1 cellular context compared by ENCODE assay signal in the genomic region with DNA sequence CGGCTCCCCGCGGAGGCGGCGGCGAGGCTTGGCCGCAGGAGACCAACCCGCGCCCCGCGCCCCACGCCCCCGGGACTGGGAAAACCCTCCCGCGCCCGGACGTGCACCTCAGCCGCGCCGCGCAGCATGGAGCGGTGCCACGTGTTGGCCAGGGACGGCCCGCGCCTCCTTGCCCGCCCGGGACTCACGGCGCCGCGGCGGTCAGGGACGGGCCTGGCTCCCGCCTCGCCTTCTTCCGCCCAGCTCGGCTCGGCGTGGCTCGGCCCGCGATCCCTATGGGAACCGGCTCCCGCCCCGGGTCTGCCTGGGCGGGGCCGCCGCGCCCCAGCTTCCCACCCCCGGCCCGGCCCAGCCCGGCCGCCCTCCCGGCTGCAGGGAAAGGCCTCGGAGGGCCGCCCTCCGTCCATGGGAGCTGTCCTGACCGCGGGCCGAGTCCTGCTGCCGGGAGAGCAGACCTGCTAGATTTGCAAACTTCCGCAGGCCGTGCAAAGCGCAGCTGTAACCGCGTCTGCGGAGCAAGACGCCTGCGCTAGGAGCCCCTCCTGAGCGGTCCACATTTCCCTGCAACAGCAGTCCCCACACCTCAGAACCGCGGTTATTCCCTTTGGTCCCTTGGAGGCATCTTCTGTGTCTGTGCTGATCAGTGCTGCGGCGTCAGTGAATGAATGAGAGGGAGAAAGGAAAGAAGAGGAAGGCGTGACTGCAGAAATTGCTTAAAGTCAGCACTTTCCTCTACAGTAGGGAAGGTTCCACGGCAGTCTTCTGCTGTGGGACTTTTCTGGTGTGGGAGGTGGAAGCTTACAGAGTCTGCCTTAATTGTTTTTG.
TF ChIP-seq lines count a peak whose summit lies in the region.

TSS of gene CDKL1 (minus strand) at position 246 of the 825 bp plus-strand sequence. CDS start 1,013 bp downstream, outside the sequence.

TF ChIP-seq in HepG2, 621 proteins besides CTCF, POLR2A, EP300 and RAD21 (continued from another document and continues in another):
- TF ChIP-seq, protein P1, sequence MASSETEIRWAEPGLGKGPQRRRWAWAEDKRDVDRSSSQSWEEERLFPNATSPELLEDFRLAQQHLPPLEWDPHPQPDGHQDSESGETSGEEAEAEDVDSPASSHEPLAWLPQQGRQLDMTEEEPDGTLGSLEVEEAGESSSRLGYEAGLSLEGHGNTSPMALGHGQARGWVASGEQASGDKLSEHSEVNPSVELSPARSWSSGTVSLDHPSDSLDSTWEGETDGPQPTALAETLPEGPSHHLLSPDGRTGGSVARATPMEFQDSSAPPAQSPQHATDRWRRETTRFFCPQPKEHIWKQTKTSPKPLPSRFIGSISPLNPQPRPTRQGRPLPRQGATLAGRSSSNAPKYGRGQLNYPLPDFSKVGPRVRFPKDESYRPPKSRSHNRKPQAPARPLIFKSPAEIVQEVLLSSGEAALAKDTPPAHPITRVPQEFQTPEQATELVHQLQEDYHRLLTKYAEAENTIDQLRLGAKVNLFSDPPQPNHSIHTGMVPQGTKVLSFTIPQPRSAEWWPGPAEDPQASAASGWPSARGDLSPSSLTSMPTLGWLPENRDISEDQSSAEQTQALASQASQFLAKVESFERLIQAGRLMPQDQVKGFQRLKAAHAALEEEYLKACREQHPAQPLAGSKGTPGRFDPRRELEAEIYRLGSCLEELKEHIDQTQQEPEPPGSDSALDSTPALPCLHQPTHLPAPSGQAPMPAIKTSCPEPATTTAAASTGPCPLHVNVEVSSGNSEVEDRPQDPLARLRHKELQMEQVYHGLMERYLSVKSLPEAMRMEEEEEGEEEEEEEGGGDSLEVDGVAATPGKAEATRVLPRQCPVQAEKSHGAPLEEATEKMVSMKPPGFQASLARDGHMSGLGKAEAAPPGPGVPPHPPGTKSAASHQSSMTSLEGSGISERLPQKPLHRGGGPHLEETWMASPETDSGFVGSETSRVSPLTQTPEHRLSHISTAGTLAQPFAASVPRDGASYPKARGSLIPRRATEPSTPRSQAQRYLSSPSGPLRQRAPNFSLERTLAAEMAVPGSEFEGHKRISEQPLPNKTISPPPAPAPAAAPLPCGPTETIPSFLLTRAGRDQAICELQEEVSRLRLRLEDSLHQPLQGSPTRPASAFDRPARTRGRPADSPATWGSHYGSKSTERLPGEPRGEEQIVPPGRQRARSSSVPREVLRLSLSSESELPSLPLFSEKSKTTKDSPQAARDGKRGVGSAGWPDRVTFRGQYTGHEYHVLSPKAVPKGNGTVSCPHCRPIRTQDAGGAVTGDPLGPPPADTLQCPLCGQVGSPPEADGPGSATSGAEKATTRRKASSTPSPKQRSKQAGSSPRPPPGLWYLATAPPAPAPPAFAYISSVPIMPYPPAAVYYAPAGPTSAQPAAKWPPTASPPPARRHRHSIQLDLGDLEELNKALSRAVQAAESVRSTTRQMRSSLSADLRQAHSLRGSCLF (CRISPR knock-in tag; IDR thresholded peaks at IDR 0.05; ENCODE audit: borderline replicate concordance): no peak
- TF ChIP-seq ZNF770 (CRISPR knock-in tag; IDR thresholded peaks at IDR 0.05) (no peak), ZNF790 (CRISPR knock-in tag; IDR thresholded peaks at IDR 0.05; ENCODE audit: borderline replicate concordance) (no peak), ATF7-NPFF (CRISPR knock-in tag; IDR thresholded peaks at IDR 0.05; ENCODE audit: low read depth) (peak; percentile 80; the same call in 1 of the 2 replicates), BCL6 (CRISPR knock-in tag; IDR thresholded peaks at IDR 0.05) (no peak), SMAD9 (CRISPR knock-in tag; IDR thresholded peaks at IDR 0.05) (no peak), ZFX (CRISPR knock-in tag; IDR thresholded peaks at IDR 0.05; ENCODE audit: low read depth) (peak; percentile 89), ZNF530 (CRISPR knock-in tag; IDR thresholded peaks at IDR 0.05; ENCODE audit: low read depth) (no peak), HNRNPLL (IDR thresholded peaks at IDR 0.05; ENCODE audit: low read depth, low read length, poor library complexity, severe bottlenecking) (peak; percentile 86), ATM (IDR thresholded peaks at IDR 0.05; ENCODE audit: borderline replicate concordance) (no peak), ZNF792 (CRISPR knock-in tag; IDR thresholded peaks at IDR 0.05) (peak; percentile 29; the same call in 1 of the 2 replicates), KAT2B (IDR thresholded peaks at IDR 0.05; ENCODE audit: borderline replicate concordance, low read depth, low read length) (no peak), DNMT1 (CRISPR knock-in tag; IDR thresholded peaks at IDR 0.05) (0 out of 2 replicates have a peak, but pooled peaks have one; percentile 50), ZFP90 (CRISPR knock-in tag; IDR thresholded peaks at IDR 0.05; ENCODE audit: borderline replicate concordance) (no peak), JUNB (CRISPR knock-in tag; IDR thresholded peaks at IDR 0.05; ENCODE audit: borderline replicate concordance) (no peak), ZKSCAN5 (CRISPR knock-in tag; IDR thresholded peaks at IDR 0.05) (no peak), SALL1 (CRISPR knock-in tag; IDR thresholded peaks at IDR 0.05) (peak; percentile 69), POLR2AphosphoS2 (IDR thresholded peaks at IDR 0.05; ENCODE audit: low read depth, low read length) (no peak), NRL (CRISPR knock-in tag; IDR thresholded peaks at IDR 0.05; ENCODE audit: borderline replicate concordance) (peak; percentile 46), ZNF816 (CRISPR knock-in tag; IDR thresholded peaks at IDR 0.05; ENCODE audit: borderline replicate concordance) (no peak), ZMAT3 (CRISPR knock-in tag; conservative IDR thresholded peaks at IDR 0.05) (no peak; the same call in 1 of the 2 replicates), PRMT3 (CRISPR knock-in tag; IDR thresholded peaks at IDR 0.05; ENCODE audit: borderline replicate concordance, low read depth) (0 out of 2 replicates have a peak, but pooled peaks have one; percentile 56), GRHL1 (CRISPR knock-in tag; conservative IDR thresholded peaks at IDR 0.05) (no peak), PAX8 (CRISPR knock-in tag; IDR thresholded peaks at IDR 0.05; ENCODE audit: borderline replicate concordance) (no peak), ZNF549 (CRISPR knock-in tag; IDR thresholded peaks at IDR 0.05) (0 out of 2 replicates have a peak, but pooled peaks have one; percentile 51), NCOA2 (CRISPR knock-in tag; IDR thresholded peaks at IDR 0.05) (no peak; the same call in 1 of the 2 replicates)
- TF ChIP-seq, protein P2, sequence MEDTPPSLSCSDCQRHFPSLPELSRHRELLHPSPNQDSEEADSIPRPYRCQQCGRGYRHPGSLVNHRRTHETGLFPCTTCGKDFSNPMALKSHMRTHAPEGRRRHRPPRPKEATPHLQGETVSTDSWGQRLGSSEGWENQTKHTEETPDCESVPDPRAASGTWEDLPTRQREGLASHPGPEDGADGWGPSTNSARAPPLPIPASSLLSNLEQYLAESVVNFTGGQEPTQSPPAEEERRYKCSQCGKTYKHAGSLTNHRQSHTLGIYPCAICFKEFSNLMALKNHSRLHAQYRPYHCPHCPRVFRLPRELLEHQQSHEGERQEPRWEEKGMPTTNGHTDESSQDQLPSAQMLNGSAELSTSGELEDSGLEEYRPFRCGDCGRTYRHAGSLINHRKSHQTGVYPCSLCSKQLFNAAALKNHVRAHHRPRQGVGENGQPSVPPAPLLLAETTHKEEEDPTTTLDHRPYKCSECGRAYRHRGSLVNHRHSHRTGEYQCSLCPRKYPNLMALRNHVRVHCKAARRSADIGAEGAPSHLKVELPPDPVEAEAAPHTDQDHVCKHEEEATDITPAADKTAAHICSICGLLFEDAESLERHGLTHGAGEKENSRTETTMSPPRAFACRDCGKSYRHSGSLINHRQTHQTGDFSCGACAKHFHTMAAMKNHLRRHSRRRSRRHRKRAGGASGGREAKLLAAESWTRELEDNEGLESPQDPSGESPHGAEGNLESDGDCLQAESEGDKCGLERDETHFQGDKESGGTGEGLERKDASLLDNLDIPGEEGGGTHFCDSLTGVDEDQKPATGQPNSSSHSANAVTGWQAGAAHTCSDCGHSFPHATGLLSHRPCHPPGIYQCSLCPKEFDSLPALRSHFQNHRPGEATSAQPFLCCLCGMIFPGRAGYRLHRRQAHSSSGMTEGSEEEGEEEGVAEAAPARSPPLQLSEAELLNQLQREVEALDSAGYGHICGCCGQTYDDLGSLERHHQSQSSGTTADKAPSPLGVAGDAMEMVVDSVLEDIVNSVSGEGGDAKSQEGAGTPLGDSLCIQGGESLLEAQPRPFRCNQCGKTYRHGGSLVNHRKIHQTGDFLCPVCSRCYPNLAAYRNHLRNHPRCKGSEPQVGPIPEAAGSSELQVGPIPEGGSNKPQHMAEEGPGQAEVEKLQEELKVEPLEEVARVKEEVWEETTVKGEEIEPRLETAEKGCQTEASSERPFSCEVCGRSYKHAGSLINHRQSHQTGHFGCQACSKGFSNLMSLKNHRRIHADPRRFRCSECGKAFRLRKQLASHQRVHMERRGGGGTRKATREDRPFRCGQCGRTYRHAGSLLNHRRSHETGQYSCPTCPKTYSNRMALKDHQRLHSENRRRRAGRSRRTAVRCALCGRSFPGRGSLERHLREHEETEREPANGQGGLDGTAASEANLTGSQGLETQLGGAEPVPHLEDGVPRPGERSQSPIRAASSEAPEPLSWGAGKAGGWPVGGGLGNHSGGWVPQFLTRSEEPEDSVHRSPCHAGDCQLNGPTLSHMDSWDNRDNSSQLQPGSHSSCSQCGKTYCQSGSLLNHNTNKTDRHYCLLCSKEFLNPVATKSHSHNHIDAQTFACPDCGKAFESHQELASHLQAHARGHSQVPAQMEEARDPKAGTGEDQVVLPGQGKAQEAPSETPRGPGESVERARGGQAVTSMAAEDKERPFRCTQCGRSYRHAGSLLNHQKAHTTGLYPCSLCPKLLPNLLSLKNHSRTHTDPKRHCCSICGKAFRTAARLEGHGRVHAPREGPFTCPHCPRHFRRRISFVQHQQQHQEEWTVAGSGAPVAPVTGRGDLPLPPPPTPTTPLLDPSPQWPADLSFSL (CRISPR knock-in tag; IDR thresholded peaks at IDR 0.05): no peak
- TF ChIP-seq, protein P3, sequence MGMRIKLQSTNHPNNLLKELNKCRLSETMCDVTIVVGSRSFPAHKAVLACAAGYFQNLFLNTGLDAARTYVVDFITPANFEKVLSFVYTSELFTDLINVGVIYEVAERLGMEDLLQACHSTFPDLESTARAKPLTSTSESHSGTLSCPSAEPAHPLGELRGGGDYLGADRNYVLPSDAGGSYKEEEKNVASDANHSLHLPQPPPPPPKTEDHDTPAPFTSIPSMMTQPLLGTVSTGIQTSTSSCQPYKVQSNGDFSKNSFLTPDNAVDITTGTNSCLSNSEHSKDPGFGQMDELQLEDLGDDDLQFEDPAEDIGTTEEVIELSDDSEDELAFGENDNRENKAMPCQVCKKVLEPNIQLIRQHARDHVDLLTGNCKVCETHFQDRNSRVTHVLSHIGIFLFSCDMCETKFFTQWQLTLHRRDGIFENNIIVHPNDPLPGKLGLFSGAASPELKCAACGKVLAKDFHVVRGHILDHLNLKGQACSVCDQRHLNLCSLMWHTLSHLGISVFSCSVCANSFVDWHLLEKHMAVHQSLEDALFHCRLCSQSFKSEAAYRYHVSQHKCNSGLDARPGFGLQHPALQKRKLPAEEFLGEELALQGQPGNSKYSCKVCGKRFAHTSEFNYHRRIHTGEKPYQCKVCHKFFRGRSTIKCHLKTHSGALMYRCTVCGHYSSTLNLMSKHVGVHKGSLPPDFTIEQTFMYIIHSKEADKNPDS (CRISPR knock-in tag; IDR thresholded peaks at IDR 0.05): no peak
- TF ChIP-seq, protein P4, sequence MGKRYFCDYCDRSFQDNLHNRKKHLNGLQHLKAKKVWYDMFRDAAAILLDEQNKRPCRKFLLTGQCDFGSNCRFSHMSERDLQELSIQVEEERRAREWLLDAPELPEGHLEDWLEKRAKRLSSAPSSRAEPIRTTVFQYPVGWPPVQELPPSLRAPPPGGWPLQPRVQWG (CRISPR knock-in tag; IDR thresholded peaks at IDR 0.05; ENCODE audit: borderline replicate concordance, low read depth): no peak
- TF ChIP-seq, protein P5, sequence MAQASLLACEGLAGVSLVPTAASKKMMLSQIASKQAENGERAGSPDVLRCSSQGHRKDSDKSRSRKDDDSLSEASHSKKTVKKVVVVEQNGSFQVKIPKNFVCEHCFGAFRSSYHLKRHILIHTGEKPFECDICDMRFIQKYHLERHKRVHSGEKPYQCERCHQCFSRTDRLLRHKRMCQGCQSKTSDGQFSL (CRISPR knock-in tag; IDR thresholded peaks at IDR 0.05): peak; percentile 63; the same call in 1 of the 2 replicates
- TF ChIP-seq, protein P6, sequence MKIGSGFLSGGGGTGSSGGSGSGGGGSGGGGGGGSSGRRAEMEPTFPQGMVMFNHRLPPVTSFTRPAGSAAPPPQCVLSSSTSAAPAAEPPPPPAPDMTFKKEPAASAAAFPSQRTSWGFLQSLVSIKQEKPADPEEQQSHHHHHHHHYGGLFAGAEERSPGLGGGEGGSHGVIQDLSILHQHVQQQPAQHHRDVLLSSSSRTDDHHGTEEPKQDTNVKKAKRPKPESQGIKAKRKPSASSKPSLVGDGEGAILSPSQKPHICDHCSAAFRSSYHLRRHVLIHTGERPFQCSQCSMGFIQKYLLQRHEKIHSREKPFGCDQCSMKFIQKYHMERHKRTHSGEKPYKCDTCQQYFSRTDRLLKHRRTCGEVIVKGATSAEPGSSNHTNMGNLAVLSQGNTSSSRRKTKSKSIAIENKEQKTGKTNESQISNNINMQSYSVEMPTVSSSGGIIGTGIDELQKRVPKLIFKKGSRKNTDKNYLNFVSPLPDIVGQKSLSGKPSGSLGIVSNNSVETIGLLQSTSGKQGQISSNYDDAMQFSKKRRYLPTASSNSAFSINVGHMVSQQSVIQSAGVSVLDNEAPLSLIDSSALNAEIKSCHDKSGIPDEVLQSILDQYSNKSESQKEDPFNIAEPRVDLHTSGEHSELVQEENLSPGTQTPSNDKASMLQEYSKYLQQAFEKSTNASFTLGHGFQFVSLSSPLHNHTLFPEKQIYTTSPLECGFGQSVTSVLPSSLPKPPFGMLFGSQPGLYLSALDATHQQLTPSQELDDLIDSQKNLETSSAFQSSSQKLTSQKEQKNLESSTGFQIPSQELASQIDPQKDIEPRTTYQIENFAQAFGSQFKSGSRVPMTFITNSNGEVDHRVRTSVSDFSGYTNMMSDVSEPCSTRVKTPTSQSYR (CRISPR knock-in tag; IDR thresholded peaks at IDR 0.05; ENCODE audit: borderline replicate concordance): no peak
